22 cellular contexts compared by ENCODE assay signal in the genomic region with DNA sequence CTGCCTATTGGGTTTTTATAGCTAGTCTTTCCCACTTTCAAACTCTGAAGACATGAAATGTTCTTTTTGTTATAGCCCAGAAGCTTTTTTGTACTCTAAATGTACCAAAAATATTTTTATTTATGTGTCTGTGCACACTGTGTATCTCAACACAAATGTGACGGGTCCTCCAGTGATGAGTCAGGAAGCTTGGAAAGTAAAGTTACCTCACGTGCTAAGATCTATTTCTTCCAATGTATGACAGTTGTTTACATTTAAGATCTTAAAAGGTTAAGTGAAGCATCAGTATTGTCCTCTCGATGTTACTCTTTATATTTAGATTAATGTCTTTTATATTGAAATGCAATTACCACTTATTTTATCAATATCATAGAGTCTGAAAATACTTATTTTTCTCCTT.
"Had no signal": no experiment of that assay in that cellular context is flagged by ENCODE, and none has a peak within 500 bp of the region (broad histone marks: within the 10 kb centered on the region; RNA-seq: fewer than 3 reads in every experiment).

No MANE protein-coding gene starts in this region.

- DNase-seq: activated CD4-positive, alpha-beta memory T cell treated with anti-CD3 and anti-CD28 coated beads, Interleukin-2, amount 10 ng/mL, durations not matched to agents 7 days and 5 days; activated CD4-positive, alpha-beta T cell treated with anti-CD3 and anti-CD28 coated beads for 1 hour; activated CD4-positive, alpha-beta T cell treated with anti-CD3 and anti-CD28 coated beads for 4 hours; activated CD4-positive, alpha-beta T cell treated with anti-CD3 and anti-CD28 coated beads, Interleukin-2, amount 10 ng/mL, durations not matched to agents 7 days and 5 days; activated CD4-positive, alpha-beta T cell treated with anti-CD3 and anti-CD28 coated beads, Interleukin-2, amount 50 U/mL, for 4 hours; activated CD8-positive, alpha-beta memory T cell treated with anti-CD3 and anti-CD28 coated beads, Interleukin-2, amount 50 U/mL, for 48 hours; activated gamma-delta T cell; activated naive CD4-positive, alpha-beta T cell; activated naive CD4-positive, alpha-beta T cell treated with anti-CD3 and anti-CD28 coated beads, Interleukin-2, amount 50 U/mL, for 16 hours; activated T-cell treated with anti-CD3 and anti-CD28 coated beads for 4 hours; activated T-cell treated with anti-CD3 and anti-CD28 coated beads, Interleukin-2, amount 50 U/mL, for 24 hours; activated T-cell treated with anti-CD3 and anti-CD28 coated beads, Interleukin-2, amount 50 U/mL, for 72 hours; amygdala; aorta; body of pancreas; central memory CD4-positive, alpha-beta T cell; cerebellar nuclear complex; colonic mucosa; effector CD8-positive, alpha-beta T cell; esophagus squamous epithelium; head of caudate nucleus; T-helper 2 cell had no signal
